ENCODE assay signal across 1 cellular context in the genomic region with DNA sequence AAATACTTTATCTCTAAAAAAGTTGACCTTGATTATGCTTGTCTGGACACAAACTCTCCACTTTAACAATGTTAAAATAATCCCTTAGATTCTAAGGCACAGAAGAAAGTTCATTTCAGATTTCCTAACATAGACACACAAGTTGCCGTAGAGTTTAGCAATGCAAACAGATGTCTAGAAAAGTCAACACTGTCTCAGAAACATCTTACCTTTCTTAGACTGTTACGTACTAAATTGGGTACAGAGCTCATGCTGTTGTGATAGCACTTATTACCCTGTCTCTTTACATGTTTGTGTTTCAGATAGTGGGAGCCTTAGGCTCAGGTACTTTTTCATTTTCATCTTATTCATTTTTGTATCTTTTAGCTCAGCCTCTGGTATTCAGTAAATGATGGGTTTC.
A peak's percentile ranks its signal among the peaks of the same experiment; 100 is the strongest.
TF ChIP-seq lines count a peak whose summit lies in the region.

No MANE protein-coding gene starts in this region.

TF ChIP-seq in HepG2, 621 proteins besides CTCF, POLR2A, EP300 and RAD21 (continued from another document):
- TF ChIP-seq, protein P1, sequence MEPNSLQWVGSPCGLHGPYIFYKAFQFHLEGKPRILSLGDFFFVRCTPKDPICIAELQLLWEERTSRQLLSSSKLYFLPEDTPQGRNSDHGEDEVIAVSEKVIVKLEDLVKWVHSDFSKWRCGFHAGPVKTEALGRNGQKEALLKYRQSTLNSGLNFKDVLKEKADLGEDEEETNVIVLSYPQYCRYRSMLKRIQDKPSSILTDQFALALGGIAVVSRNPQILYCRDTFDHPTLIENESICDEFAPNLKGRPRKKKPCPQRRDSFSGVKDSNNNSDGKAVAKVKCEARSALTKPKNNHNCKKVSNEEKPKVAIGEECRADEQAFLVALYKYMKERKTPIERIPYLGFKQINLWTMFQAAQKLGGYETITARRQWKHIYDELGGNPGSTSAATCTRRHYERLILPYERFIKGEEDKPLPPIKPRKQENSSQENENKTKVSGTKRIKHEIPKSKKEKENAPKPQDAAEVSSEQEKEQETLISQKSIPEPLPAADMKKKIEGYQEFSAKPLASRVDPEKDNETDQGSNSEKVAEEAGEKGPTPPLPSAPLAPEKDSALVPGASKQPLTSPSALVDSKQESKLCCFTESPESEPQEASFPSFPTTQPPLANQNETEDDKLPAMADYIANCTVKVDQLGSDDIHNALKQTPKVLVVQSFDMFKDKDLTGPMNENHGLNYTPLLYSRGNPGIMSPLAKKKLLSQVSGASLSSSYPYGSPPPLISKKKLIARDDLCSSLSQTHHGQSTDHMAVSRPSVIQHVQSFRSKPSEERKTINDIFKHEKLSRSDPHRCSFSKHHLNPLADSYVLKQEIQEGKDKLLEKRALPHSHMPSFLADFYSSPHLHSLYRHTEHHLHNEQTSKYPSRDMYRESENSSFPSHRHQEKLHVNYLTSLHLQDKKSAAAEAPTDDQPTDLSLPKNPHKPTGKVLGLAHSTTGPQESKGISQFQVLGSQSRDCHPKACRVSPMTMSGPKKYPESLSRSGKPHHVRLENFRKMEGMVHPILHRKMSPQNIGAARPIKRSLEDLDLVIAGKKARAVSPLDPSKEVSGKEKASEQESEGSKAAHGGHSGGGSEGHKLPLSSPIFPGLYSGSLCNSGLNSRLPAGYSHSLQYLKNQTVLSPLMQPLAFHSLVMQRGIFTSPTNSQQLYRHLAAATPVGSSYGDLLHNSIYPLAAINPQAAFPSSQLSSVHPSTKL (CRISPR knock-in tag; IDR thresholded peaks at IDR 0.05): peak; percentile 65
- 0 out of 2 replicates have a peak, but pooled peaks have one; percentile 37 for TF ChIP-seq NR2F6 (IDR thresholded peaks at IDR 0.05)
- no peak for TF ChIP-seq NR2F6 (CRISPR knock-in tag; IDR thresholded peaks at IDR 0.05)
- no peak for TF ChIP-seq FOXP1 (IDR thresholded peaks at IDR 0.05)
- peak; percentile 41; the same call in 1 of the 2 replicates for TF ChIP-seq FOXP1 (CRISPR knock-in tag; IDR thresholded peaks at IDR 0.05)
- TF ChIP-seq MEF2D (CRISPR knock-in tag; IDR thresholded peaks at IDR 0.05): no peak
- TF ChIP-seq RBAK (CRISPR knock-in tag; IDR thresholded peaks at IDR 0.05): no peak
- TF ChIP-seq, protein P2, sequence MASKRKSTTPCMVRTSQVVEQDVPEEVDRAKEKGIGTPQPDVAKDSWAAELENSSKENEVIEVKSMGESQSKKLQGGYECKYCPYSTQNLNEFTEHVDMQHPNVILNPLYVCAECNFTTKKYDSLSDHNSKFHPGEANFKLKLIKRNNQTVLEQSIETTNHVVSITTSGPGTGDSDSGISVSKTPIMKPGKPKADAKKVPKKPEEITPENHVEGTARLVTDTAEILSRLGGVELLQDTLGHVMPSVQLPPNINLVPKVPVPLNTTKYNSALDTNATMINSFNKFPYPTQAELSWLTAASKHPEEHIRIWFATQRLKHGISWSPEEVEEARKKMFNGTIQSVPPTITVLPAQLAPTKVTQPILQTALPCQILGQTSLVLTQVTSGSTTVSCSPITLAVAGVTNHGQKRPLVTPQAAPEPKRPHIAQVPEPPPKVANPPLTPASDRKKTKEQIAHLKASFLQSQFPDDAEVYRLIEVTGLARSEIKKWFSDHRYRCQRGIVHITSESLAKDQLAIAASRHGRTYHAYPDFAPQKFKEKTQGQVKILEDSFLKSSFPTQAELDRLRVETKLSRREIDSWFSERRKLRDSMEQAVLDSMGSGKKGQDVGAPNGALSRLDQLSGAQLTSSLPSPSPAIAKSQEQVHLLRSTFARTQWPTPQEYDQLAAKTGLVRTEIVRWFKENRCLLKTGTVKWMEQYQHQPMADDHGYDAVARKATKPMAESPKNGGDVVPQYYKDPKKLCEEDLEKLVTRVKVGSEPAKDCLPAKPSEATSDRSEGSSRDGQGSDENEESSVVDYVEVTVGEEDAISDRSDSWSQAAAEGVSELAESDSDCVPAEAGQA (IDR thresholded peaks at IDR 0.05; ENCODE audit: low read depth): no peak
- TF ChIP-seq, protein P2 (CRISPR knock-in tag; IDR thresholded peaks at IDR 0.05; ENCODE audit: borderline replicate concordance): no peak
- no peak for TF ChIP-seq POLR2AphosphoS5 (IDR thresholded peaks at IDR 0.05; ENCODE audit: low read depth, low read length)
- no peak for TF ChIP-seq SMARCC2 (IDR thresholded peaks at IDR 0.05)
- TF ChIP-seq GATAD2A (CRISPR knock-in tag; IDR thresholded peaks at IDR 0.05): peak; percentile 77
- TF ChIP-seq HDAC2 (CRISPR knock-in tag; IDR thresholded peaks at IDR 0.05): peak; percentile 33; the same call in 1 of the 2 replicates
- TF ChIP-seq FOXA3 (CRISPR knock-in tag; IDR thresholded peaks at IDR 0.05): peak; percentile 80
- TF ChIP-seq, protein P3, sequence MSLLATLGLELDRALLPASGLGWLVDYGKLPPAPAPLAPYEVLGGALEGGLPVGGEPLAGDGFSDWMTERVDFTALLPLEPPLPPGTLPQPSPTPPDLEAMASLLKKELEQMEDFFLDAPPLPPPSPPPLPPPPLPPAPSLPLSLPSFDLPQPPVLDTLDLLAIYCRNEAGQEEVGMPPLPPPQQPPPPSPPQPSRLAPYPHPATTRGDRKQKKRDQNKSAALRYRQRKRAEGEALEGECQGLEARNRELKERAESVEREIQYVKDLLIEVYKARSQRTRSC (CRISPR knock-in tag; IDR thresholded peaks at IDR 0.05; ENCODE audit: low read depth): no peak
- TF ChIP-seq, protein P4, sequence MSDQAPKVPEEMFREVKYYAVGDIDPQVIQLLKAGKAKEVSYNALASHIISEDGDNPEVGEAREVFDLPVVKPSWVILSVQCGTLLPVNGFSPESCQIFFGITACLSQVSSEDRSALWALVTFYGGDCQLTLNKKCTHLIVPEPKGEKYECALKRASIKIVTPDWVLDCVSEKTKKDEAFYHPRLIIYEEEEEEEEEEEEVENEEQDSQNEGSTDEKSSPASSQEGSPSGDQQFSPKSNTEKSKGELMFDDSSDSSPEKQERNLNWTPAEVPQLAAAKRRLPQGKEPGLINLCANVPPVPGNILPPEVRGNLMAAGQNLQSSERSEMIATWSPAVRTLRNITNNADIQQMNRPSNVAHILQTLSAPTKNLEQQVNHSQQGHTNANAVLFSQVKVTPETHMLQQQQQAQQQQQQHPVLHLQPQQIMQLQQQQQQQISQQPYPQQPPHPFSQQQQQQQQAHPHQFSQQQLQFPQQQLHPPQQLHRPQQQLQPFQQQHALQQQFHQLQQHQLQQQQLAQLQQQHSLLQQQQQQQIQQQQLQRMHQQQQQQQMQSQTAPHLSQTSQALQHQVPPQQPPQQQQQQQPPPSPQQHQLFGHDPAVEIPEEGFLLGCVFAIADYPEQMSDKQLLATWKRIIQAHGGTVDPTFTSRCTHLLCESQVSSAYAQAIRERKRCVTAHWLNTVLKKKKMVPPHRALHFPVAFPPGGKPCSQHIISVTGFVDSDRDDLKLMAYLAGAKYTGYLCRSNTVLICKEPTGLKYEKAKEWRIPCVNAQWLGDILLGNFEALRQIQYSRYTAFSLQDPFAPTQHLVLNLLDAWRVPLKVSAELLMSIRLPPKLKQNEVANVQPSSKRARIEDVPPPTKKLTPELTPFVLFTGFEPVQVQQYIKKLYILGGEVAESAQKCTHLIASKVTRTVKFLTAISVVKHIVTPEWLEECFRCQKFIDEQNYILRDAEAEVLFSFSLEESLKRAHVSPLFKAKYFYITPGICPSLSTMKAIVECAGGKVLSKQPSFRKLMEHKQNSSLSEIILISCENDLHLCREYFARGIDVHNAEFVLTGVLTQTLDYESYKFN (CRISPR knock-in tag; conservative IDR thresholded peaks at IDR 0.05): peak; percentile 33; the same call in 1 of the 2 replicates
- TF ChIP-seq HNF4A (CRISPR knock-in tag; IDR thresholded peaks at IDR 0.05): peak; percentile 65
- TF ChIP-seq SOX13 (IDR thresholded peaks at IDR 0.05): no peak
- peak in 1 of 2 experiments; percentile 24; a peak in 1 of 4 replicates for TF ChIP-seq SOX13 (CRISPR knock-in tag; conservative IDR thresholded peaks at IDR 0.05 in 1 of 2, IDR thresholded peaks at IDR 0.05 in 1 of 2)
TF ChIP-seq in HepG2: peak in this region for 21.
